In the genomic region with DNA sequence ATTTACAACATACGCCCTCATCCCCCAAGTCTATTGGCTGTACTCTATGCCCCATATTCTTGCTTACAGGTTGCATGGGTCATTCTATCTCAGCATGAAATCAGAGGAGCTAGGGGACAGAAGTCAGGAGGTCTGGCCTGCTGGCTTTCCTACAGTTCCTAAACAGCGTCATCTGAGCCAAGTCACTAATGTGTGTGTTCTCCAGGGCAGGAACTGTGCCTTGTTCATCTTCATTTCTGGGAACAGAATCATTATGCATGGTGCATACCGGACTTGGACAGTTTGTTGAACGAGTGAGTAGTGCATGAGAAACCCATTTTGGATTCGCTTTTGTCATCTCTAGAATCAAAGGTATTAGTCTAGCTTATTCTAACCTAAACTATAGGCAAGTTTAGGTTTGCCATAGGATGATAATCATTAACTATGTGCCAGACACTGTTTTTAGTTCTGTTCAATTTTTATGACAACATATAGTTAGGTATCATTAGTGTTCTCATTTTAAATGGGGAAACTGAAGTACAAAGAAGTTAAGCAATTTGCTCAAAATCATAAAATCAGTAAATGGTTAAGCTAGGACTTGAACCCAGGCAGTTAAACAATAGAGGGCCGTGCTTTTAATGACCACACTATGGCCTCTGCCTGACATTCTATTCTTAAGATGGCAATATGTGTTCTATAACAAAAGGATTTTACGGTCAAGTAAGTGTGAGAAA, we compare ENCODE assay signal across 20 cellular contexts.
DNase-seq lines count a peak whose midpoint lies in the region; ATAC-seq and TF ChIP-seq lines count a peak whose summit lies in the region.
"Had no signal": no experiment of that assay in that cellular context is flagged by ENCODE, and none has a peak within 500 bp of the region (broad histone marks: within the 10 kb centered on the region; RNA-seq: fewer than 3 reads in every experiment).

No MANE protein-coding gene starts in this region.

- peak overlapping the region; percentile 47 to 73; a peak in 3 of 4 replicates for H3K27ac ChIP-seq in SK-N-SH (ENCODE audit: low read depth in 2 of 2, low read length in 1 of 2)
- peak overlapping the region; percentile 42 for H3K27ac ChIP-seq in stomach smooth muscle (ENCODE audit: low read length)
- H3K27ac ChIP-seq: HL-60, RWPE1, SJSA1 had no signal

- H3K9ac ChIP-seq in SK-N-SH (no peak overlapping the region), stomach smooth muscle (ENCODE audit: low read length in 2 of 2) (peak overlapping the region in 1 of 2 donors; percentile 2)

- CTCF ChIA-PET in SK-N-SH (lab: Yijun Ruan, JAX), result interaction anchor here (0.5 to 3.8 kb wide), 6 partner anchors 9 to 611 kb away, joined by 3 to 33 read pairs (median 10); no protein-coding TSS in a partner anchor

- no peak for ATAC-seq in SK-N-SH treated with all-trans-retinoic acid at 6 μM for 48 hours
- no peak for ATAC-seq in T-helper 17 cell
- ATAC-seq in esophagus mucosa, result peak; percentile 16
- ATAC-seq in GM21786 (IDR thresholded peaks at IDR 0.05; ENCODE audit: unreplicated experiment), result no peak
- ATAC-seq: CD8-positive, alpha-beta T cell; GM12878; GM23338 had no signal

- peaks cover 37% of the 10 kb centered on the region for H3F3A ChIP-seq in SK-N-SH (replicated peaks; ENCODE audit: insufficient read depth)

- no peak overlapping the region for H3K4me3 ChIP-seq in SK-N-SH (ENCODE audit: low read depth in 2 of 2, low read length in 1 of 2)
- H3K4me3 ChIP-seq in stomach smooth muscle (ENCODE audit: low read length in 2 of 2), result no peak overlapping the region
- H3K4me3 ChIP-seq: GM12878, GM23338, HAP-1, PC-9, SJSA1 had no signal

- peaks cover 7 to 50% of the 10 kb centered on the region in 2 experiments for H3K4me1 ChIP-seq in SK-N-SH (ENCODE audit: control insufficient read depth in 1 of 2, insufficient read depth in 2 of 2, low read depth in 1 of 2, low read length in 1 of 2)
- peaks cover 14% of the 10 kb centered on the region for H3K4me1 ChIP-seq in stomach smooth muscle (ENCODE audit: control insufficient read depth, insufficient read depth, low read length)

- H2AFZ ChIP-seq in SK-N-SH (ENCODE audit: low read depth), result no peak overlapping the region
- H2AFZ ChIP-seq: GM23338, PC-9 had no signal

- DNase-seq in SK-N-SH (no peak), T-helper 17 cell (no peak), head of caudate nucleus (no peak), HuH-7.5 (ENCODE audit: low spot score) (no peak)
- DNase-seq: 8988T; C1 segment of cervical spinal cord; CD8-positive, alpha-beta T cell; DND-41; NCI-H2081 treated with DMSO at 0.1 percent for 48 hours had no signal

- H3K27me3 Mint-ChIP-seq in T-helper 17 cell, result peaks cover 8% of the 10 kb centered on the region

- peaks cover 2% of the 10 kb centered on the region for H3K36me3 Mint-ChIP-seq in T-helper 17 cell (ENCODE audit: low read depth)
- H3K36me3 Mint-ChIP-seq: CD8-positive, alpha-beta T cell had no signal

- intact Hi-C loops in head of caudate nucleus (cut with DNase I), result no loop called here

- peaks cover 0 to 39% of the 10 kb centered on the region in 2 experiments for H3K36me3 ChIP-seq in SK-N-SH (replicated peaks in 1 of 2; ENCODE audit: control insufficient read depth in 1 of 2, insufficient read depth in 2 of 2, low read length in 1 of 2)
- no peaks in the 10 kb centered on the region for H3K36me3 ChIP-seq in stomach smooth muscle (ENCODE audit: control insufficient read depth in 2 of 2, insufficient read depth in 2 of 2, low read length in 2 of 2)
- H3K36me3 ChIP-seq: HAP-1, SJSA1 had no signal

- H3K27me3 ChIP-seq in SK-N-SH (ENCODE audit: insufficient read depth) (no peaks in the 10 kb centered on the region), stomach smooth muscle (ENCODE audit: control insufficient read depth in 1 of 2, insufficient read depth in 2 of 2, low read length in 2 of 2) (no peaks in the 10 kb centered on the region)
- H3K27me3 ChIP-seq: SJSA1 had no signal

- 83% methylated on average over 7 of the region's 7 CpGs for WGBS in SK-N-SH (ENCODE audit: low lambda C conversion rate)

- peak overlapping the region; percentile 89 for H3K27ac Mint-ChIP-seq in T-helper 17 cell
- H3K27ac Mint-ChIP-seq: CD8-positive, alpha-beta T cell; GM23338 had no signal

- no peaks in the 10 kb centered on the region for H3K9me2 ChIP-seq in SK-N-SH

- POLR2A ChIA-PET in SK-N-SH (lab: Yijun Ruan, JAX), result no interaction called here

- no peak for TF ChIP-seq EP300 in SK-N-SH (IDR thresholded peaks at IDR 0.05; ENCODE audit: borderline replicate concordance in 1 of 2, low read depth in 1 of 2, low read length in 1 of 2)

- no peaks in the 10 kb centered on the region for H3K9me3 ChIP-seq in SK-N-SH
- H3K9me3 ChIP-seq in T-helper 17 cell (ENCODE audit: control insufficient read depth, low read length, poor library complexity, severe bottlenecking), result no peaks in the 10 kb centered on the region
- no peaks in the 10 kb centered on the region for H3K9me3 ChIP-seq in stomach smooth muscle (ENCODE audit: control insufficient read depth in 2 of 2, low read length in 2 of 2)
- H3K9me3 ChIP-seq: HAP-1, SJSA1 had no signal

- no peak for TF ChIP-seq CTCF in SK-N-SH (IDR thresholded peaks at IDR 0.05)

- peaks cover 98% of the 10 kb centered on the region for H3K79me2 ChIP-seq in SK-N-SH (ENCODE audit: insufficient read depth)

- TF ChIP-seq RAD21 in SK-N-SH (IDR thresholded peaks at IDR 0.05; ENCODE audit: low read length), result no peak

- H3K4me1 Mint-ChIP-seq in T-helper 17 cell, result peaks cover 24% of the 10 kb centered on the region

- H3K4me3 Mint-ChIP-seq in T-helper 17 cell, result peak overlapping the region; percentile 61
- H3K4me3 Mint-ChIP-seq: CD8-positive, alpha-beta T cell; GM23338 had no signal

- peak overlapping the region; percentile 35; the same call in 1 of the 2 replicates for H3K4me2 ChIP-seq in SK-N-SH
- H3K4me2 ChIP-seq: GM23338 had no signal

- no peaks in the 10 kb centered on the region for H4K20me1 ChIP-seq in SK-N-SH (ENCODE audit: insufficient read depth)

TF ChIP-seq in SK-N-SH, 30 proteins besides CTCF, POLR2A, EP300 and RAD21 (continues in another document):
- no peak for TF ChIP-seq FOXJ3 (CRISPR knock-in tag; IDR thresholded peaks at IDR 0.05)
- no peak for TF ChIP-seq TAF1 (IDR thresholded peaks at IDR 0.05; ENCODE audit: borderline replicate concordance, low read depth, low read length)
- TF ChIP-seq RFX5 (IDR thresholded peaks at IDR 0.05; ENCODE audit: low read length), result no peak
- no peak for TF ChIP-seq TCF12 (IDR thresholded peaks at IDR 0.05)
- TF ChIP-seq NRF1 (IDR thresholded peaks at IDR 0.05; ENCODE audit: low read depth, low read length), result no peak
- no peak for TF ChIP-seq RCOR1 (IDR thresholded peaks at IDR 0.05; ENCODE audit: low read length)
- TF ChIP-seq RXRA (IDR thresholded peaks at IDR 0.05; ENCODE audit: borderline replicate concordance, low read depth), result no peak
- no peak for TF ChIP-seq POLR2AphosphoS5 (IDR thresholded peaks at IDR 0.05; ENCODE audit: low read depth, low read length)
- TF ChIP-seq, protein P1, sequence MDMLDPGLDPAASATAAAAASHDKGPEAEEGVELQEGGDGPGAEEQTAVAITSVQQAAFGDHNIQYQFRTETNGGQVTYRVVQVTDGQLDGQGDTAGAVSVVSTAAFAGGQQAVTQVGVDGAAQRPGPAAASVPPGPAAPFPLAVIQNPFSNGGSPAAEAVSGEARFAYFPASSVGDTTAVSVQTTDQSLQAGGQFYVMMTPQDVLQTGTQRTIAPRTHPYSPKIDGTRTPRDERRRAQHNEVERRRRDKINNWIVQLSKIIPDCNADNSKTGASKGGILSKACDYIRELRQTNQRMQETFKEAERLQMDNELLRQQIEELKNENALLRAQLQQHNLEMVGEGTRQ (IDR thresholded peaks at IDR 0.05; ENCODE audit: borderline replicate concordance, low read depth, low read length), result no peak
- no peak for TF ChIP-seq SMC3 (IDR thresholded peaks at IDR 0.05; ENCODE audit: low read depth, low read length)

TF ChIP-seq in SK-N-SH treated with all-trans-retinoic acid at 6 μM for 48 hours, 23 proteins besides CTCF, POLR2A, EP300 and RAD21 (continues in another document):
- TF ChIP-seq ESRRG (CRISPR knock-in tag; IDR thresholded peaks at IDR 0.05) (no peak), BACH2 (CRISPR knock-in tag; IDR thresholded peaks at IDR 0.05; ENCODE audit: borderline replicate concordance) (no peak), ZNF8 (CRISPR knock-in tag; IDR thresholded peaks at IDR 0.05) (no peak), GLIS3 (CRISPR knock-in tag; IDR thresholded peaks at IDR 0.05) (no peak), ZFP30 (CRISPR knock-in tag; IDR thresholded peaks at IDR 0.05) (no peak), OSR1 (CRISPR knock-in tag; IDR thresholded peaks at IDR 0.05) (no peak), TOX (CRISPR knock-in tag; IDR thresholded peaks at IDR 0.05; ENCODE audit: borderline replicate concordance) (no peak), ZC3H10 (CRISPR knock-in tag; IDR thresholded peaks at IDR 0.05) (no peak), ZNF565 (CRISPR knock-in tag; conservative IDR thresholded peaks at IDR 0.05; ENCODE audit: low read depth) (no peak), ZFP3 (CRISPR knock-in tag; IDR thresholded peaks at IDR 0.05) (no peak), CSDC2 (CRISPR knock-in tag; IDR thresholded peaks at IDR 0.05) (no peak)
- TF ChIP-seq, protein P2, sequence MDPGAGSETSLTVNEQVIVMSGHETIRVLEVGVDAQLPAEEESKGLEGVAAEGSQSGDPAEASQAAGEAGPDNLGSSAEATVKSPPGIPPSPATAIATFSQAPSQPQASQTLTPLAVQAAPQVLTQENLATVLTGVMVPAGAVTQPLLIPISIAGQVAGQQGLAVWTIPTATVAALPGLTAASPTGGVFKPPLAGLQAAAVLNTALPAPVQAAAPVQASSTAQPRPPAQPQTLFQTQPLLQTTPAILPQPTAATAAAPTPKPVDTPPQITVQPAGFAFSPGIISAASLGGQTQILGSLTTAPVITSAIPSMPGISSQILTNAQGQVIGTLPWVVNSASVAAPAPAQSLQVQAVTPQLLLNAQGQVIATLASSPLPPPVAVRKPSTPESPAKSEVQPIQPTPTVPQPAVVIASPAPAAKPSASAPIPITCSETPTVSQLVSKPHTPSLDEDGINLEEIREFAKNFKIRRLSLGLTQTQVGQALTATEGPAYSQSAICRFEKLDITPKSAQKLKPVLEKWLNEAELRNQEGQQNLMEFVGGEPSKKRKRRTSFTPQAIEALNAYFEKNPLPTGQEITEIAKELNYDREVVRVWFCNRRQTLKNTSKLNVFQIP (CRISPR knock-in tag; IDR thresholded peaks at IDR 0.05; ENCODE audit: borderline replicate concordance, low read depth), result no peak
- TF ChIP-seq, protein P3, sequence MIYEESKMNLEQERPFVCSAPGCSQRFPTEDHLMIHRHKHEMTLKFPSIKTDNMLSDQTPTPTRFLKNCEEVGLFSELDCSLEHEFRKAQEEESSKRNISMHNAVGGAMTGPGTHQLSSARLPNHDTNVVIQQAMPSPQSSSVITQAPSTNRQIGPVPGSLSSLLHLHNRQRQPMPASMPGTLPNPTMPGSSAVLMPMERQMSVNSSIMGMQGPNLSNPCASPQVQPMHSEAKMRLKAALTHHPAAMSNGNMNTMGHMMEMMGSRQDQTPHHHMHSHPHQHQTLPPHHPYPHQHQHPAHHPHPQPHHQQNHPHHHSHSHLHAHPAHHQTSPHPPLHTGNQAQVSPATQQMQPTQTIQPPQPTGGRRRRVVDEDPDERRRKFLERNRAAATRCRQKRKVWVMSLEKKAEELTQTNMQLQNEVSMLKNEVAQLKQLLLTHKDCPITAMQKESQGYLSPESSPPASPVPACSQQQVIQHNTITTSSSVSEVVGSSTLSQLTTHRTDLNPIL (CRISPR knock-in tag; IDR thresholded peaks at IDR 0.05; ENCODE audit: low read depth), result no peak
